1 cellular context compared by ENCODE assay signal in genomic region chr11:33344611-33345010, GRCh38.
TF ChIP-seq lines count a peak whose summit lies in the region.

No MANE protein-coding gene starts in this region.

TF ChIP-seq in GM12878, 131 proteins besides CTCF, POLR2A, EP300 and RAD21:
- TF ChIP-seq ZZZ3 (IDR thresholded peaks at IDR 0.05; ENCODE audit: control insufficient read depth, insufficient read length, low read depth): no peak
- TF ChIP-seq MEF2B (IDR thresholded peaks at IDR 0.05; ENCODE audit: partially characterized antibody, poor library complexity, severe bottlenecking): no peak
- TF ChIP-seq LARP7 (IDR thresholded peaks at IDR 0.05): no peak
- TF ChIP-seq STAT1 (conservative IDR thresholded peaks at IDR 0.05): no peak
- TF ChIP-seq SKIL (IDR thresholded peaks at IDR 0.05; ENCODE audit: low read depth, poor library complexity, severe bottlenecking): no peak
- TF ChIP-seq IRF5 (IDR thresholded peaks at IDR 0.05; ENCODE audit: borderline replicate concordance): no peak
- TF ChIP-seq CBX5 (IDR thresholded peaks at IDR 0.05; ENCODE audit: low read depth): no peak
- no peak for TF ChIP-seq RBBP5 (conservative IDR thresholded peaks at IDR 0.05)
- TF ChIP-seq ZBED1 (IDR thresholded peaks at IDR 0.05; ENCODE audit: borderline replicate concordance): no peak
- no peak for TF ChIP-seq FOS (IDR thresholded peaks at IDR 0.05; ENCODE audit: borderline replicate concordance, extremely low read depth, insufficient read length)
- TF ChIP-seq HDGF (IDR thresholded peaks at IDR 0.05): no peak
- no peak for TF ChIP-seq ESRRA (IDR thresholded peaks at IDR 0.05; ENCODE audit: low read length)
TF ChIP-seq in GM12878: peak in this region for 0.
